Comparison of ENCODE assay signal across 10 cellular contexts in the genomic region with DNA sequence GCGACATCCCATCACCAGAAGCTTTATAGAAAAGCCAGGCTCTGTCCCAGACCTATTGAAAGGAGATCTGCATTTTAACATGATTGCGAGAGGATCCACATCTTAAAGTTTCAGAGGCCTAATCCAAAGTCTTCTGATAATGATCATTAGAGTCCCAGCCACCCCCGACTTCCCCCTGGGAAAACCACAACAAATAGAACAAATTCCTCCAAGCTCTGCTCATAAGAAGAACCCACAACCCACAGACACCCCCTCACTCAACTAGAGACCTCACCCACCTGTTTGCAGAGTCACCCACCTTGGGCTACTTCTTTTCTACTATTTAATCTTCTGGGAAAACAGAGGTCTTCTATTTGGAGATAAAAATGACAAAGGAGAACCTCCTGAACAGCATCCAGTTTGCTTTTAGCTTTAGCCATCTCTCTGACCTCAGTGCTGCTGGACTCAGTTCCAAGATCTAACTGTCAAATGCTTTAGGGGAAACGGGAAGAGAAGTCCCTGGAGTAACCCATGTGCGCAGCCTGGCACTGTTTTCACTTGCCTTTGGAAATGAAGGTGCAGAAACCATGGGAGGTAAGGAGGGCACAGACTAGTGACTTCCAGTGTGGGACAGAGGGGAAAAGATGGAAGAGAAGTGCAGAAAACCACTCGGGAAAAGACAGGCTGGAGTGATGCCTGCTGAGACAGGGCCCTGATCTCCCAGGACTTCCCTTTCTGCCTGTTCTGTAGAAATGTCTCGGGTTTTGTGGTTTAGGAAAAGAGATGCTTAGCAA.
DNase-seq lines count a peak whose midpoint lies in the region; ATAC-seq and TF ChIP-seq lines count a peak whose summit lies in the region.
"Had no signal": no experiment of that assay in that cellular context is flagged by ENCODE, and none has a peak within 500 bp of the region (broad histone marks: within the 10 kb centered on the region; RNA-seq: fewer than 3 reads in every experiment).

No MANE protein-coding gene starts in this region.

- intact Hi-C loops in right cardiac atrium (cut with DNase I) = no loop called here

- no peaks in the 10 kb centered on the region for H3K9me3 ChIP-seq in right cardiac atrium (ENCODE audit: control insufficient read depth, low read length)
- no peaks in the 10 kb centered on the region for H3K9me3 ChIP-seq in suprapubic skin

- no peak for TF ChIP-seq EP300 in suprapubic skin (IDR thresholded peaks at IDR 0.05)

- H3K27me3 ChIP-seq in right cardiac atrium (ENCODE audit: control insufficient read depth, insufficient read depth) = no peaks in the 10 kb centered on the region
- no peaks in the 10 kb centered on the region for H3K27me3 ChIP-seq in suprapubic skin

- no peak for TF ChIP-seq POLR2A in suprapubic skin (IDR thresholded peaks at IDR 0.05)

- peaks cover 5% of the 10 kb centered on the region for H3K36me3 Mint-ChIP-seq in activated T-cell treated with anti-CD3 and anti-CD28 coated beads, Interleukin-2, amount 50 U/mL, for 24 hours (ENCODE audit: low read depth)
- peaks cover 4% of the 10 kb centered on the region for H3K36me3 Mint-ChIP-seq in activated CD4-positive, alpha-beta memory T cell treated with anti-CD3 and anti-CD28 coated beads, Interleukin-2, amount 10 ng/mL, durations not matched to agents 7 days and 5 days (ENCODE audit: low read depth)

- peaks cover 6% of the 10 kb centered on the region for H3K9me3 Mint-ChIP-seq in activated T-cell treated with anti-CD3 and anti-CD28 coated beads, Interleukin-2, amount 50 U/mL, for 24 hours
- H3K9me3 Mint-ChIP-seq in activated CD4-positive, alpha-beta memory T cell treated with anti-CD3 and anti-CD28 coated beads, Interleukin-2, amount 10 ng/mL, durations not matched to agents 7 days and 5 days = peaks cover 4% of the 10 kb centered on the region

- CTCF ChIA-PET in activated CD4-positive, alpha-beta memory T cell treated with anti-CD3 and anti-CD28 coated beads, Interleukin-2, amount 10 ng/mL, durations not matched to agents 7 days and 5 days (lab: Charles Lee) = interaction anchor here (0.9 to 2.2 kb wide), 3 partner anchors 124 to 266 kb away, joined by 3 to 6 read pairs (median 4); partner anchors contain the start of gene HIF1A

- no peak overlapping the region for H3K4me3 ChIP-seq in right cardiac atrium (ENCODE audit: low read length)
- H3K4me3 ChIP-seq in suprapubic skin = no peak overlapping the region

- H3K4me1 ChIP-seq in right cardiac atrium (ENCODE audit: control insufficient read depth, insufficient read depth, low read length) (peaks cover 7% of the 10 kb centered on the region), suprapubic skin (peaks cover 63% of the 10 kb centered on the region)

- 45% methylated on average over 7 of the region's 7 CpGs for WGBS in right cardiac atrium
- WGBS in suprapubic skin = 72% methylated on average over 7 of the region's 7 CpGs

- H3K27ac ChIP-seq in right cardiac atrium (ENCODE audit: low read length) = peak overlapping the region; percentile 39
- peak overlapping the region; percentile 63 for H3K27ac ChIP-seq in suprapubic skin
- H3K27ac ChIP-seq in substantia nigra (ENCODE audit: low read depth, low read length, poor library complexity, severe bottlenecking) = no peak overlapping the region
- H3K27ac ChIP-seq: C4-2B had no signal

- peak overlapping the region; percentile 25 for H3K4me3 Mint-ChIP-seq in activated T-cell treated with anti-CD3 and anti-CD28 coated beads, Interleukin-2, amount 50 U/mL, for 24 hours
- no peak overlapping the region for H3K4me3 Mint-ChIP-seq in activated CD4-positive, alpha-beta memory T cell treated with anti-CD3 and anti-CD28 coated beads, Interleukin-2, amount 10 ng/mL, durations not matched to agents 7 days and 5 days

- POLR2A ChIA-PET in activated CD4-positive, alpha-beta memory T cell treated with anti-CD3 and anti-CD28 coated beads, Interleukin-2, amount 10 ng/mL, durations not matched to agents 7 days and 5 days (lab: Charles Lee) = interaction anchor here (0.7 to 3.1 kb wide), 5 partner anchors 11 to 91 kb away, joined by 3 to 15 read pairs (median 4); no protein-coding TSS in a partner anchor

- peak overlapping the region; percentile 80 for H3K27ac Mint-ChIP-seq in activated T-cell treated with anti-CD3 and anti-CD28 coated beads, Interleukin-2, amount 50 U/mL, for 24 hours
- H3K27ac Mint-ChIP-seq in activated CD4-positive, alpha-beta memory T cell treated with anti-CD3 and anti-CD28 coated beads, Interleukin-2, amount 10 ng/mL, durations not matched to agents 7 days and 5 days = peak overlapping the region; percentile 56

- peaks cover 79% of the 10 kb centered on the region for H3K4me1 Mint-ChIP-seq in activated T-cell treated with anti-CD3 and anti-CD28 coated beads, Interleukin-2, amount 50 U/mL, for 24 hours (ENCODE audit: low read depth)
- peaks cover 49% of the 10 kb centered on the region for H3K4me1 Mint-ChIP-seq in activated CD4-positive, alpha-beta memory T cell treated with anti-CD3 and anti-CD28 coated beads, Interleukin-2, amount 10 ng/mL, durations not matched to agents 7 days and 5 days

- no peaks in the 10 kb centered on the region for H3K36me3 ChIP-seq in suprapubic skin

- ATAC-seq in right cardiac atrium (peak; percentile 20 to 22), GM21367 (IDR thresholded peaks at IDR 0.05; ENCODE audit: unreplicated experiment) (no peak)

- TF ChIP-seq CTCF in suprapubic skin (IDR thresholded peaks at IDR 0.05) = no peak

- H3K27me3 Mint-ChIP-seq in activated T-cell treated with anti-CD3 and anti-CD28 coated beads, Interleukin-2, amount 50 U/mL, for 24 hours = no peaks in the 10 kb centered on the region
- H3K27me3 Mint-ChIP-seq in activated CD4-positive, alpha-beta memory T cell treated with anti-CD3 and anti-CD28 coated beads, Interleukin-2, amount 10 ng/mL, durations not matched to agents 7 days and 5 days = peaks cover 49% of the 10 kb centered on the region

- no peak for DNase-seq in activated T-cell treated with anti-CD3 and anti-CD28 coated beads, Interleukin-2, amount 50 U/mL, for 24 hours
- DNase-seq in activated T-cell treated with anti-CD3 and anti-CD28 coated beads for 4 hours (no peak), right cardiac atrium (no peak), suprapubic skin (ENCODE audit: low spot score in 2 of 2) (no peak), DMS53 (lab: John Stamatoyannopoulos, UW) (no peak), substantia nigra (lab: John Stamatoyannopoulos, UW) (no peak)
- no peak for DNase-seq in activated CD4-positive, alpha-beta memory T cell treated with anti-CD3 and anti-CD28 coated beads, Interleukin-2, amount 10 ng/mL, durations not matched to agents 7 days and 5 days
- DNase-seq: NCI-H446 treated with DMSO at 0.1 percent for 48 hours had no signal
